ENCODE assay signal across 34 cellular contexts in the genomic region with DNA sequence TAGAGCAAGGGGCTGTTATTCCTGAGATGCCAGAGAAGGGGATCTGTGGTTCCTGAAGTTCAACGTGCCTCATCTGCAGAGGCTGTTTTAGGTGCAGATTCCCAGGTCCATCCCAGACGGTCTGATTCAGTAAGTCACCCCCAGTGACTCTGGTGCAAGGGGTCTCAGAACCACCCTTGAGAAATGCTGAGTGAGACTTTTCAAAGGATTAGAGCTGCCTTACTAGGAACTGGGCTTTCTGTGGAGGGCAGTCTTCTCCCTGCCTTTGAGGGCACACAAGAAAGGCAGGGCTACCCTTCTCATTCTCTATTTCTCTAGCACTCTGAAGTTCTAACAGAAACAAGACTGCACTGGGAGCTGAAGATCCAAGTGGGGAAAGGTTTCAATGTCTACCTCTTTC.
"Had no signal": no experiment of that assay in that cellular context is flagged by ENCODE, and none has a peak within 500 bp of the region (broad histone marks: within the 10 kb centered on the region; RNA-seq: fewer than 3 reads in every experiment).

No MANE protein-coding gene starts in this region.

- H3K36me3 ChIP-seq: ascending aorta, breast epithelium, cardiac muscle cell, colonic mucosa, gastrocnemius medialis, heart left ventricle, WERI-Rb-1 had no signal

- H3K27ac ChIP-seq: ascending aorta, breast epithelium, cardiac muscle cell, colonic mucosa, dorsolateral prefrontal cortex, foreskin keratinocyte, gastrocnemius medialis, heart left ventricle, WERI-Rb-1 had no signal

- H3K4me1 ChIP-seq: ascending aorta, breast epithelium, colonic mucosa, foreskin keratinocyte, gastrocnemius medialis had no signal

- ATAC-seq: activated CD4-positive, CD25-positive, alpha-beta regulatory T cell treated with anti-CD3 and anti-CD28 coated beads, Interleukin-2, amount 50 U/mL, for 24 hours; activated naive CD4-positive, alpha-beta T cell treated with anti-CD3 and anti-CD28 coated beads, Interleukin-2, amount 50 U/mL, for 72 hours; activated T-cell treated with anti-CD3 and anti-CD28 coated beads, Interleukin-2, amount 50 U/mL, for 72 hours; esophagus mucosa; foreskin keratinocyte; gastrocnemius medialis; heart left ventricle; T-helper 17 cell had no signal

- H3K27me3 ChIP-seq: ascending aorta, breast epithelium, cardiac muscle cell, colonic mucosa, gastrocnemius medialis, heart left ventricle had no signal

- H3K9me3 ChIP-seq: ascending aorta, breast epithelium, colonic mucosa, gastrocnemius medialis, heart left ventricle had no signal

- H3K36me3 Mint-ChIP-seq: activated naive CD4-positive, alpha-beta T cell treated with anti-CD3 and anti-CD28 coated beads, Interleukin-2, amount 10 ng/mL, durations not matched to agents 7 days and 5 days; activated naive CD4-positive, alpha-beta T cell treated with anti-CD3 and anti-CD28 coated beads, Interleukin-2, amount 50 U/mL, for 72 hours; activated naive CD8-positive, alpha-beta T cell treated with anti-CD3 and anti-CD28 coated beads, Interleukin-2, amount 10 ng/mL, durations not matched to agents 7 days and 5 days; brain had no signal

- H3K27me3 Mint-ChIP-seq: dendritic cell treated with granulocyte-macrophage colony-stimulating factor and Interleukin-4, amounts not matched to agents 40 ng/mL and 50 ng/mL, for 4 days had no signal

- DNase-seq: activated B cell treated with CpG ODN at 0.5 μM for 24 hours; activated CD4-positive, alpha-beta T cell treated with anti-CD3 and anti-CD28 coated beads for 48 hours; activated CD4-positive, alpha-beta T cell treated with anti-CD3 and anti-CD28 coated beads, Interleukin-2, amount 50 U/mL, for 1 hour; activated CD4-positive, alpha-beta T cell treated with anti-CD3 and anti-CD28 coated beads, Interleukin-2, amount 50 U/mL, for 48 hours; activated CD8-positive, alpha-beta memory T cell treated with anti-CD3 and anti-CD28 coated beads, Interleukin-2, amount 50 U/mL, for 48 hours; activated gamma-delta T cell; activated naive CD4-positive, alpha-beta T cell; activated naive CD4-positive, alpha-beta T cell treated with anti-CD3 and anti-CD28 coated beads, Interleukin-2, amount 10 ng/mL, durations not matched to agents 7 days and 5 days; activated naive CD8-positive, alpha-beta T cell treated with anti-CD3 and anti-CD28 coated beads, Interleukin-2, amount 10 ng/mL, durations not matched to agents 7 days and 5 days; activated T-cell treated with anti-CD3 and anti-CD28 coated beads for 4 hours; activated T-cell treated with anti-CD3 and anti-CD28 coated beads, Interleukin-2, amount 50 U/mL, for 24 hours; activated T-cell treated with anti-CD3 and anti-CD28 coated beads, Interleukin-2, amount 50 U/mL, for 72 hours; central memory CD4-positive, alpha-beta T cell; cerebellar nuclear complex; colonic mucosa; dorsolateral prefrontal cortex; effector memory CD4-positive, alpha-beta T cell; endodermal cell; foreskin keratinocyte; gastrocnemius medialis; glutamatergic neuron; heart left ventricle; T-helper 17 cell; T1000; WERI-Rb-1 had no signal

- H3K9me3 Mint-ChIP-seq: activated B cell treated with CpG ODN at 0.5 μM for 24 hours; activated naive CD4-positive, alpha-beta T cell treated with anti-CD3 and anti-CD28 coated beads, Interleukin-2, amount 10 ng/mL, durations not matched to agents 7 days and 5 days; activated naive CD4-positive, alpha-beta T cell treated with anti-CD3 and anti-CD28 coated beads, Interleukin-2, amount 50 U/mL, for 72 hours; activated naive CD8-positive, alpha-beta T cell treated with anti-CD3 and anti-CD28 coated beads, Interleukin-2, amount 10 ng/mL, durations not matched to agents 7 days and 5 days; activated T-cell treated with anti-CD3 and anti-CD28 coated beads, Interleukin-2, amount 50 U/mL, for 24 hours; activated T-cell treated with anti-CD3 and anti-CD28 coated beads, Interleukin-2, amount 50 U/mL, for 72 hours; brain; dendritic cell treated with granulocyte-macrophage colony-stimulating factor and Interleukin-4, amounts not matched to agents 40 ng/mL and 50 ng/mL, for 4 days; endodermal cell; T-helper 2 cell treated with Interferon-gamma antibody and Interleukin-4, amounts not matched to agents 5 μg/mL and 100 μg/mL, for 36 hours had no signal

- H3K27ac Mint-ChIP-seq: activated B cell treated with CpG ODN at 0.5 μM for 24 hours; activated naive CD4-positive, alpha-beta T cell treated with anti-CD3 and anti-CD28 coated beads, Interleukin-2, amount 10 ng/mL, durations not matched to agents 7 days and 5 days; activated naive CD4-positive, alpha-beta T cell treated with anti-CD3 and anti-CD28 coated beads, Interleukin-2, amount 50 U/mL, for 72 hours; activated naive CD8-positive, alpha-beta T cell treated with anti-CD3 and anti-CD28 coated beads, Interleukin-2, amount 10 ng/mL, durations not matched to agents 7 days and 5 days; activated T-cell treated with anti-CD3 and anti-CD28 coated beads, Interleukin-2, amount 50 U/mL, for 24 hours; activated T-cell treated with anti-CD3 and anti-CD28 coated beads, Interleukin-2, amount 50 U/mL, for 72 hours; brain; dendritic cell treated with granulocyte-macrophage colony-stimulating factor and Interleukin-4, amounts not matched to agents 40 ng/mL and 50 ng/mL, for 4 days; endodermal cell; T-helper 17 cell; T-helper 2 cell treated with Interferon-gamma antibody and Interleukin-4, amounts not matched to agents 5 μg/mL and 100 μg/mL, for 36 hours had no signal

- H3K4me3 ChIP-seq: ascending aorta, breast epithelium, cardiac muscle cell, colonic mucosa, dorsolateral prefrontal cortex, gastrocnemius medialis, heart left ventricle had no signal

- H3K4me3 Mint-ChIP-seq: activated B cell treated with CpG ODN at 0.5 μM for 24 hours; activated naive CD4-positive, alpha-beta T cell treated with anti-CD3 and anti-CD28 coated beads, Interleukin-2, amount 10 ng/mL, durations not matched to agents 7 days and 5 days; activated naive CD8-positive, alpha-beta T cell treated with anti-CD3 and anti-CD28 coated beads, Interleukin-2, amount 10 ng/mL, durations not matched to agents 7 days and 5 days; activated T-cell treated with anti-CD3 and anti-CD28 coated beads, Interleukin-2, amount 50 U/mL, for 24 hours; activated T-cell treated with anti-CD3 and anti-CD28 coated beads, Interleukin-2, amount 50 U/mL, for 72 hours; brain; dendritic cell treated with granulocyte-macrophage colony-stimulating factor and Interleukin-4, amounts not matched to agents 40 ng/mL and 50 ng/mL, for 4 days; endodermal cell; T-helper 17 cell; T-helper 2 cell treated with Interferon-gamma antibody and Interleukin-4, amounts not matched to agents 5 μg/mL and 100 μg/mL, for 36 hours had no signal

- H3K4me1 Mint-ChIP-seq: activated B cell treated with CpG ODN at 0.5 μM for 24 hours; activated naive CD4-positive, alpha-beta T cell treated with anti-CD3 and anti-CD28 coated beads, Interleukin-2, amount 10 ng/mL, durations not matched to agents 7 days and 5 days; brain had no signal
